ENCODE assay signal across 10 cellular contexts in genomic region chr21:18801468-18801867, GRCh38.
A peak's percentile ranks its signal among the peaks of the same experiment; 100 is the strongest.
DNase-seq lines count a peak whose midpoint lies in the region; ATAC-seq lines count a peak whose summit lies in the region.
"Had no signal": no experiment of that assay in that cellular context is flagged by ENCODE, and none has a peak within 500 bp of the region (broad histone marks: within the 10 kb centered on the region; RNA-seq: fewer than 3 reads in every experiment).

No MANE protein-coding gene starts in this region.

- ATAC-seq in GM18868 (IDR thresholded peaks at IDR 0.05; ENCODE audit: unreplicated experiment), result no peak
- ATAC-seq: activated T-cell treated with anti-CD3 and anti-CD28 coated beads, Interleukin-2, amount 50 U/mL, for 72 hours had no signal

- DNase-seq in D341Med (ENCODE audit: low spot score) (peak; percentile 33), HS-5 (ENCODE audit: low read depth) (peak; percentile 6), RPMI7951 (ENCODE audit: low read depth) (peak; percentile 6), foreskin melanocyte (peak; percentile 36), GF-D8 (lab: John Stamatoyannopoulos, UW) (no peak)
- no peak for DNase-seq in activated CD8-positive, alpha-beta memory T cell treated with anti-CD3 and anti-CD28 coated beads for 24 hours
- DNase-seq: activated T-cell treated with anti-CD3 and anti-CD28 coated beads, Interleukin-2, amount 50 U/mL, for 72 hours; NCI-H526 treated with DMSO at 0.1 percent for 48 hours; WERI-Rb-1 had no signal

Comparison
In these comparisons a context has a peak if more than half of its experiments do, and no peak if none do; other contexts are left out.
1. DNase-seq: peak in D341Med (single experiment), HS-5 (single experiment), RPMI7951 (single experiment) and foreskin melanocyte (single experiment); none in activated CD8-positive, alpha-beta memory T cell treated with anti-CD3 and anti-CD28 coated beads for 24 hours (single experiment) and GF-D8 (single experiment).